In the genomic region with DNA sequence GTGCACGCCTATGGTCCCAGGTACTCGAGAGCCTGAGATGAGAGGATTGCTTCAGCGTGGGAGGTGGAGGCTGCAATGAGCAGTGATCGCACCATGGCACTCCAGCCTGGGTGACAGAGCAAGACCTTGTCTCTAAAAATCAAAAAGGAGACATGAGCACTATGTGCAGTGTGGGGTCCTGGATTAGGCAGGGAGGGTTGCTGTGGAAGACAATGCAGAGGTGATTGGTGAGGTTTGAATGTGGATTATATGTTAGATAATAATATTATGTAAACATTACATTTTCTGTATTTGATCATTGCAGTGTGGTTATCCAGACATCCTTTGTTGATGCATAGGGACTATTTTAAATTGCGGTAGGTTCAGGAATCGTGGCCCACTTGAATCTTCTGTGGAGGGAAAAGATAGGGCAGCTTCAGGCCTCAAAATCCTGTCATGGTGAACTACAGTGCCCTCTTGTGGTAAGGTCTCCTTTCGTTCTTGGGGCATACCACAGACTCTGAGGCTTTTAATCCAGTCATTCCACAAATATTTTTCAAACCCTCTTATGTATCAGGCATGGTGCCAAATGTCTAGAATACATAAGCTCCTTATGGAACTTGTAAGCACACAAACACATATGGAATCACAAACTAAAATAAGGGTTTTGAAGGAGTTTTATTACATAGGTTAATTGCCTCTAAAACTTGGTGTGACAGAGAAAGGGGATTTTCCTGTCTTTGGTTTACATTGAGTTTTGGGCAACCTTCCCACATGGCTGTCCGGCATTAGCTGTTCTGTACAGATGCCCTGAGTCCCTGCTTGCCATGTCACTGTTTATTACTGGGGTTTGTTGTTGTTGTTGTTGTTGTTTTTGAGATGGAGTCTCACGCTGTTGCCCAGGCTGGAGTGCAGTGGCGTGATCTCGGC, we compare ENCODE assay signal across 8 cellular contexts. TPM values are rescaled to one million over a fixed set of nuclear protein-coding genes. Genes with fewer than 3 reads are reported as not detected.
DNase-seq lines count a peak whose midpoint lies in the region; ATAC-seq, FAIRE-seq and TF ChIP-seq lines count a peak whose summit lies in the region.

No MANE protein-coding gene starts in this region.

- H3K9me3 Mint-ChIP-seq in astrocyte (ENCODE audit: unreplicated experiment), result no peaks in the 10 kb centered on the region

- no peaks in the 10 kb centered on the region for H4K20me1 ChIP-seq in DND-41 (ENCODE audit: insufficient read depth, low read length)
- H4K20me1 ChIP-seq in astrocyte (ENCODE audit: insufficient read depth, low read length), result no peaks in the 10 kb centered on the region
- H4K20me1 ChIP-seq in hepatocyte (ENCODE audit: insufficient read depth, poor library complexity, severe bottlenecking), result no peaks in the 10 kb centered on the region

- peak; percentile 87 for ATAC-seq in DND-41 (ENCODE audit: insufficient read depth, low read depth)
- peak; percentile 71 for ATAC-seq in GM21576 (IDR thresholded peaks at IDR 0.05; ENCODE audit: unreplicated experiment)
- ATAC-seq in GM21723 (IDR thresholded peaks at IDR 0.05; ENCODE audit: unreplicated experiment), result no peak

- no peaks in the 10 kb centered on the region for H3K9me2 ChIP-seq in hepatocyte (replicated peaks; ENCODE audit: insufficient read depth)

- H2AFZ ChIP-seq in DND-41 (ENCODE audit: low read depth, low read length), result no peak overlapping the region
- H2AFZ ChIP-seq in astrocyte (ENCODE audit: low read depth, low read length), result no peak overlapping the region
- H2AFZ ChIP-seq in hepatocyte, result no peak overlapping the region

- H3K9ac ChIP-seq in DND-41 (ENCODE audit: low read depth, low read length), result no peak overlapping the region
- no peak overlapping the region for H3K9ac ChIP-seq in astrocyte (ENCODE audit: low read length)

- peak; percentile 86 for TF ChIP-seq CTCF in DND-41 (IDR thresholded peaks at IDR 0.05; ENCODE audit: borderline replicate concordance, extremely low read depth, low read length, poor library complexity, severe bottlenecking)
- TF ChIP-seq CTCF in astrocyte (IDR thresholded peaks at IDR 0.05; ENCODE audit: insufficient read depth, low read depth, low read length), result peak; percentile 94
- peak; percentile 83 for TF ChIP-seq CTCF in hepatocyte (IDR thresholded peaks at IDR 0.05; ENCODE audit: poor library complexity)
- peak; percentile 64 to 85 (median 80) for TF ChIP-seq CTCF in spleen (IDR thresholded peaks at IDR 0.05 in 8 of 11, conservative IDR thresholded peaks at IDR 0.05 in 3 of 11)

- H3K27me3 ChIP-seq in DND-41 (ENCODE audit: insufficient read depth, low read length, poor library complexity), result no peaks in the 10 kb centered on the region
- no peaks in the 10 kb centered on the region for H3K27me3 ChIP-seq in astrocyte (ENCODE audit: insufficient read depth, low read length)
- no peaks in the 10 kb centered on the region for H3K27me3 ChIP-seq in hepatocyte
- H3K27me3 ChIP-seq in spleen (replicated peaks in 1 of 7), result no peaks in the 10 kb centered on the region

- TF ChIP-seq POLR2A in spleen (IDR thresholded peaks at IDR 0.05), result no peak

- H3K27me3 Mint-ChIP-seq in astrocyte (ENCODE audit: low read depth, unreplicated experiment), result no peaks in the 10 kb centered on the region

- no peak overlapping the region for H3K27ac ChIP-seq in DND-41 (ENCODE audit: low read length)
- H3K27ac ChIP-seq in astrocyte (ENCODE audit: low read depth, low read length), result no peak overlapping the region
- H3K27ac ChIP-seq in hepatocyte, result peak overlapping the region; percentile 4
- H3K27ac ChIP-seq in spleen, result no peak overlapping the region

- 56% methylated on average over 11 of the region's 11 CpGs for WGBS in hepatocyte (ENCODE audit: low lambda C conversion rate, missing lambda C conversion rate)
- WGBS in spleen, 5 donors, result 56 to 73% (median 66%) methylated on average over 11 of the region's 11 CpGs

- H3K4me1 ChIP-seq in DND-41 (ENCODE audit: insufficient read depth, low read length), result no peaks in the 10 kb centered on the region
- peaks cover 4% of the 10 kb centered on the region for H3K4me1 ChIP-seq in astrocyte (ENCODE audit: insufficient read depth, low read length)
- H3K4me1 ChIP-seq in hepatocyte (ENCODE audit: insufficient read depth), result peaks cover 3% of the 10 kb centered on the region
- peaks cover 0 to 47% (median 11%) of the 10 kb centered on the region in 6 donors for H3K4me1 ChIP-seq in spleen

- H3K4me3 ChIP-seq in DND-41 (ENCODE audit: low read depth in 1 of 2, low read length in 2 of 2), result no peak overlapping the region
- H3K4me3 ChIP-seq in astrocyte (ENCODE audit: insufficient read depth, low read depth, low read length), result no peak overlapping the region
- H3K4me3 ChIP-seq in hepatocyte, result no peak overlapping the region
- H3K4me3 ChIP-seq in spleen, result no peak overlapping the region

- H3K4me3 Mint-ChIP-seq in astrocyte (ENCODE audit: unreplicated experiment), result no peak overlapping the region

- H3K27ac Mint-ChIP-seq in astrocyte (ENCODE audit: unreplicated experiment), result no peak overlapping the region

- no peak overlapping the region for H3K4me2 ChIP-seq in DND-41 (ENCODE audit: insufficient read depth, low read length)
- peak overlapping the region; percentile 19 for H3K4me2 ChIP-seq in astrocyte (ENCODE audit: low read length)
- H3K4me2 ChIP-seq in hepatocyte, result no peak overlapping the region

- peaks cover 31% of the 10 kb centered on the region for H3K4me1 Mint-ChIP-seq in astrocyte (ENCODE audit: low read depth, unreplicated experiment)

- peaks cover 61% of the 10 kb centered on the region for H3K36me3 ChIP-seq in DND-41 (ENCODE audit: insufficient read depth, low read length)
- no peaks in the 10 kb centered on the region for H3K36me3 ChIP-seq in astrocyte (ENCODE audit: insufficient read depth, low read length)
- H3K36me3 ChIP-seq in hepatocyte (replicated peaks; ENCODE audit: insufficient read depth, low read depth), result no peaks in the 10 kb centered on the region
- H3K36me3 ChIP-seq in spleen, result peaks cover 0 to 58% (median 10%) of the 10 kb centered on the region in 6 donors

- FAIRE-seq in astrocyte (lab: Jason Lieb, UNC), result peak; percentile 76

- intact Hi-C loops in spleen (cut with DNase I; ENCODE audit: low total_unique reads), result loop anchor here (2.0 kb wide), 1 partner anchor 125 kb away; no protein-coding TSS in a partner anchor

- H3K9me3 ChIP-seq in DND-41 (ENCODE audit: insufficient read depth, low read length, severe bottlenecking) (no peaks in the 10 kb centered on the region), astrocyte (ENCODE audit: insufficient read depth, low read depth, low read length) (no peaks in the 10 kb centered on the region), hepatocyte (ENCODE audit: low read depth) (no peaks in the 10 kb centered on the region), spleen (no peaks in the 10 kb centered on the region)

- peak; percentile 62 for DNase-seq in DND-41
- peak; percentile 80 for DNase-seq in NAMALWA (ENCODE audit: low spot score)
- DNase-seq in SKM-1 (lab: John Stamatoyannopoulos, UW; ENCODE audit: unreplicated experiment), result peak; percentile 55
- DNase-seq in astrocyte (ENCODE audit: low read depth), result peak; percentile 93
- peak; percentile 91 for DNase-seq in hepatocyte (ENCODE audit: low spot score)
- DNase-seq in spleen, result no peak

- H3K79me2 ChIP-seq in DND-41 (ENCODE audit: insufficient read depth, low read length), result no peaks in the 10 kb centered on the region
- no peaks in the 10 kb centered on the region for H3K79me2 ChIP-seq in astrocyte (ENCODE audit: insufficient read depth, low read length)
- no peaks in the 10 kb centered on the region for H3K79me2 ChIP-seq in hepatocyte

- H3K36me3 Mint-ChIP-seq in astrocyte (ENCODE audit: low read depth, unreplicated experiment), result peaks cover 3% of the 10 kb centered on the region

RNA-seq across cellular contexts. Expression of gene GPD1L, which starts 37.7 kb away (rescaled TPM):
- total RNA-seq in astrocyte (11.0 and 11.2 TPM in 2 replicates), hepatocyte (15.2 and 21.9 TPM in 2 replicates), spleen (10 to 100 TPM; 13.6 to 38.9 (median 27.3) TPM)
- polyA plus RNA-seq in hepatocyte (6.8 and 7.5 TPM in 2 replicates), spleen (10 to 100 TPM in 1 of 3 donors, 1 to 10 TPM in 2; 6.2 to 13.9 (median 6.6) TPM)
